In the genomic region with DNA sequence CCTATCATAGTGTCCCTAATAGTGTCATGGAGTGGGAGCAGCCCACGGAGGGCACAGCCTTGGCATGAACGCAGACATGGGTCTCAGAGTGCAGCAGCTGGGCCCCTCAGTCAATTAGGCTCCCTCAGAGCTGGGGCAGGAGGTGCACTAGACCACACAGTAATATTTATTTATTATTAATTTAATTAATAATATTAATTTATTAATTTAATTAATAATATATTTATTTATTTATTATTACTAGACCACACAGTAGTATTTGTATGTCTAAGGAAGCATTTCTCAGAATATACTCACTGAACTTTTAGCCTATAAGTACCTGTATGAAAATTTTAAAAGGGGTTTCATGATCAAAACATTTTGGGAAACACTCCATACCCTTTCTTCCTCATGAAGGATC, we compare ENCODE assay signal across 29 cellular contexts. TPM values are rescaled to one million over a fixed set of nuclear protein-coding genes. Genes with fewer than 3 reads are reported as not detected.
"Had no signal": no experiment of that assay in that cellular context is flagged by ENCODE, and none has a peak within 500 bp of the region (broad histone marks: within the 10 kb centered on the region; RNA-seq: fewer than 3 reads in every experiment).

No MANE protein-coding gene starts in this region.

- DNase-seq: colonic mucosa; cortex of kidney; effector CD8-positive, alpha-beta T cell; effector memory CD8-positive, alpha-beta T cell; endodermal cell; erythroblast; esophagus squamous epithelium; foreskin fibroblast; foreskin melanocyte; gastrocnemius medialis; glutamatergic neuron; heart right ventricle; hippocampal formation; left cardiac atrium; left ventricle myocardium superior; lower lobe of right lung; mesenchymal stem cell; midbrain had no signal

- H3K27me3 ChIP-seq: colonic mucosa, gastrocnemius medialis, heart right ventricle, left lung had no signal

- H3K27me3 Mint-ChIP-seq: dendritic cell treated with granulocyte-macrophage colony-stimulating factor and Interleukin-4, amounts not matched to agents 40 ng/mL and 50 ng/mL, for 4 days; effector memory CD8-positive, alpha-beta T cell had no signal

- H3K4me1 Mint-ChIP-seq: endodermal cell had no signal

- H3K36me3 ChIP-seq: colonic mucosa, esophagus squamous epithelium, gastrocnemius medialis, heart right ventricle, left lung, lower lobe of right lung had no signal

- H3K9me3 ChIP-seq: colonic mucosa, esophagus squamous epithelium, gastrocnemius medialis, heart right ventricle, left lung, lower lobe of right lung had no signal

- ATAC-seq: effector memory CD8-positive, alpha-beta T cell; esophagus mucosa; gastrocnemius medialis; left cardiac atrium; left lung; left ventricle myocardium superior; lower lobe of right lung had no signal

- H3K4me3 ChIP-seq: colonic mucosa, esophagus squamous epithelium, gastrocnemius medialis, heart right ventricle, left lung, lower lobe of right lung had no signal

- H3K27ac ChIP-seq: colonic mucosa, epithelial cell of prostate, esophagus squamous epithelium, gastrocnemius medialis, heart right ventricle, left lung, lower lobe of right lung had no signal

- H3K27ac Mint-ChIP-seq: dendritic cell treated with granulocyte-macrophage colony-stimulating factor and Interleukin-4, amounts not matched to agents 40 ng/mL and 50 ng/mL, for 4 days; effector memory CD8-positive, alpha-beta T cell; endodermal cell had no signal

- H3K4me3 Mint-ChIP-seq: dendritic cell treated with granulocyte-macrophage colony-stimulating factor and Interleukin-4, amounts not matched to agents 40 ng/mL and 50 ng/mL, for 4 days; effector memory CD8-positive, alpha-beta T cell; endodermal cell had no signal

- FAIRE-seq: endometrium, islet of Langerhans, keratinocyte had no signal

- H3K9me3 Mint-ChIP-seq: dendritic cell treated with granulocyte-macrophage colony-stimulating factor and Interleukin-4, amounts not matched to agents 40 ng/mL and 50 ng/mL, for 4 days; effector memory CD8-positive, alpha-beta T cell had no signal

RNA-seq across cellular contexts. Expression of a gene that starts 5.5 kb away (rescaled TPM):
- total RNA-seq: endodermal cell had no signal
- polyA plus RNA-seq: keratinocyte had no signal

RNA-seq across cellular contexts. Expression of a gene that starts 30.8 kb away (rescaled TPM):
- total RNA-seq: dermis microvascular lymphatic vessel endothelial cell, endodermal cell, glomerular endothelial cell, kidney epithelial cell, lung microvascular endothelial cell had no signal

RNA-seq across cellular contexts. Expression of a gene that starts 47.7 kb away (rescaled TPM):
- total RNA-seq: dermis microvascular lymphatic vessel endothelial cell, endodermal cell, glomerular endothelial cell, kidney epithelial cell, lung microvascular endothelial cell had no signal
